In genomic region chr17:48441231-48441711, GRCh38 we compare ENCODE assay signal across 8 cellular contexts. TPM values are rescaled to one million over a fixed set of nuclear protein-coding genes. Genes with fewer than 3 reads are reported as not detected.
A peak's percentile ranks its signal among the peaks of the same experiment; 100 is the strongest.
DNase-seq lines count a peak whose midpoint lies in the region; ATAC-seq and TF ChIP-seq lines count a peak whose summit lies in the region.

No MANE protein-coding gene starts in this region.

- H3K9ac ChIP-seq in BLaER1 = no peak overlapping the region

- peak overlapping the region; percentile 86 for H3K4me2 ChIP-seq in BLaER1

- H3K4me1 ChIP-seq in BLaER1 (peaks cover 84% of the 10 kb centered on the region), gastrocnemius medialis (no peaks in the 10 kb centered on the region)

- no peaks in the 10 kb centered on the region for H3K36me3 ChIP-seq in BLaER1
- no peaks in the 10 kb centered on the region for H3K36me3 ChIP-seq in gastrocnemius medialis

- intact Hi-C loops in gastrocnemius medialis (cut with DNase I; ENCODE audit: low total_unique reads) = no loop called here

- DNase-seq in T-helper 22 cell (ENCODE audit: low read depth) (peak; percentile 51), NCI-H345 treated with DMSO at 0.1 percent for 48 hours (lab: John Stamatoyannopoulos, UW; ENCODE audit: unreplicated experiment) (no peak), NCI-H526 (lab: John Stamatoyannopoulos, UW) (no peak), NCI-H82 (lab: John Stamatoyannopoulos, UW) (no peak), gastrocnemius medialis (no peak)

- H3K27ac ChIP-seq in BLaER1 (no peak overlapping the region; the same call in 1 of the 2 replicates), gastrocnemius medialis (no peak overlapping the region)

- in situ Hi-C loops in gastrocnemius medialis (cut with MboI; ENCODE audit: low sequenced_read_pairs in 4 of 4) = no loop called here

- H3K27me3 ChIP-seq in BLaER1 (no peaks in the 10 kb centered on the region), gastrocnemius medialis (peaks cover 4 to 10% (median 7%) of the 10 kb centered on the region in 3 donors)

- no peaks in the 10 kb centered on the region for H4K20me1 ChIP-seq in BLaER1

- no peak for TF ChIP-seq CTCF in gastrocnemius medialis (IDR thresholded peaks at IDR 0.05 in 4 of 5, conservative IDR thresholded peaks at IDR 0.05 in 1 of 5)

- peak overlapping the region; percentile 29 for H3K4me3 ChIP-seq in BLaER1
- H3K4me3 ChIP-seq in gastrocnemius medialis = no peak overlapping the region

- TF ChIP-seq POLR2A in gastrocnemius medialis (IDR thresholded peaks at IDR 0.05) = no peak

- ATAC-seq in GM18909 (IDR thresholded peaks at IDR 0.05; ENCODE audit: poor library complexity, unreplicated experiment) (peak; percentile 72), HG03108 (IDR thresholded peaks at IDR 0.05; ENCODE audit: unreplicated experiment) (peak; percentile 63), gastrocnemius medialis (no peak)

- H3K9me3 ChIP-seq in BLaER1 = peaks cover 9% of the 10 kb centered on the region; the same call in 1 of the 2 replicates
- no peaks in the 10 kb centered on the region for H3K9me3 ChIP-seq in gastrocnemius medialis

RNA-seq across cellular contexts. Expression of gene SKAP1, which starts 11.3 kb away (rescaled TPM):
- not detected for total RNA-seq in gastrocnemius medialis

Comparison
In these comparisons a context has a peak if more than half of its experiments do, and no peak if none do; other contexts are left out.
1. ATAC-seq: peak in GM18909 (single experiment) and HG03108 (single experiment); none in gastrocnemius medialis (0 of 2).